In the genomic region with DNA sequence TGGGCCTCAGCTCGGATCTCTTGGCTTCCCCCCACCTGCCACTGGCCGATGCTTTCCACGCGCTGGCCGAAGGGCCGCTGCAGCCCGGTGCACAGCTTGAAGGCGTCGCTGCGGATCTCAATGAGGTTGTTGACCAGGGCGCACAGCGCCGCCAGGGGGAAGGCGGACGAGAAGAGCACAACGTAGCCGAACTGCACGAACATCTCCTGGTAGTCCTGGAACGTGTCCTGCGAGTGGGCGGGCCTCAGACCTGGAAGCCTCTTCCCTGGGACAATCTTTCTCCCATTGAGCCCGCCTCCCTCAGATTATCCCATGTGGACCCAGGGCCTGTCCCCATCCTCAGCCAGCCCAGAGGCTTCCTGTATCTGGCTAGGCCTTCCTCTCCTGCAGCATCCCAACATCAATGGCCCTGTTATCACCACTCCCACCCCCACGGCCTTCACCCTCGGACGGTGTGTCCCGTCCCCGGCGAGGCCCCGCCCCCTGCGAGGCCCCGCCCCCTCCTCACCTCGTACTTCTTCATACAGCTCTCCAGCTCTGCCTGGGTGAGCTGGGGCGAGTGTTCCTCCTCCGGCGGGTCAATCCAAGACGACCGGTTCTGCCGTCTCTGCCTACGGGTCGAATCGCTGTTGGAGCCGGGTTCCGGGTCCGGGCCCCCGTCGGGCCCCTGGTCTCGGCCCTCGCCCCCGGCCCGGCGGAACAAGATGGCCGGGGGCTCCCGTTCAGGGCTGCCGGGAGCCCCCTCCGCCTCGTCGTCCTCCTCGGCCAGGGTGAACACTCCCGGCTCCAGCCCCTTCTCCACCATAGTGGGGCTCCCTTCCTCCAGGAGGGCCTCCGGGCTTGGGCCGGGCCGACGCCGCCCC, we compare ENCODE assay signal across 8 cellular contexts. TPM values are rescaled to one million over a fixed set of nuclear protein-coding genes. Genes with fewer than 3 reads are reported as not detected.
DNase-seq lines count a peak whose midpoint lies in the region; ATAC-seq and TF ChIP-seq lines count a peak whose summit lies in the region.

No MANE protein-coding gene starts in this region.

- H3K4me3 ChIP-seq in mucosa of rectum (ENCODE audit: low read length in 2 of 2) (peak overlapping the region; percentile 37 to 59), vagina (peak overlapping the region; percentile 37 to 45), PC-3 (ENCODE audit: low read length) (no peak overlapping the region)

- H3K9me3 ChIP-seq in mucosa of rectum (ENCODE audit: control insufficient read depth in 2 of 2, low read length in 2 of 2) (no peaks in the 10 kb centered on the region), vagina (no peaks in the 10 kb centered on the region), PC-3 (ENCODE audit: low read length) (no peaks in the 10 kb centered on the region)

- H3K9me3 Mint-ChIP-seq in activated CD4-positive, alpha-beta T cell treated with anti-CD3 and anti-CD28 coated beads for 36 hours (ENCODE audit: low read depth) = no peaks in the 10 kb centered on the region

- no peaks in the 10 kb centered on the region for H3F3A ChIP-seq in PC-3 (ENCODE audit: low read length, unreplicated experiment)

- peak overlapping the region; percentile 41 to 72 for H3K9ac ChIP-seq in mucosa of rectum (ENCODE audit: low read depth in 1 of 2, low read length in 2 of 2)
- no peak overlapping the region for H3K9ac ChIP-seq in PC-3 (ENCODE audit: low read length)

- peaks cover 13% of the 10 kb centered on the region for H3K4me1 Mint-ChIP-seq in activated CD4-positive, alpha-beta T cell treated with anti-CD3 and anti-CD28 coated beads for 36 hours

- H3K27ac Mint-ChIP-seq in activated CD4-positive, alpha-beta T cell treated with anti-CD3 and anti-CD28 coated beads for 36 hours = peak overlapping the region; percentile 51

- no peak for TF ChIP-seq POLR2A in vagina (IDR thresholded peaks at IDR 0.05)

- CTCF ChIA-PET in HEK293T (lab: Yijun Ruan, JAX) (interaction anchor here (0.6 kb wide), 4 partner anchors 23 to 977 kb away, joined by 3 read pairs; partner anchors contain the start of genes ABHD8 and MRPL34), PC-3 (lab: Charles Lee) (no interaction called here)
- CTCF ChIA-PET in activated CD4-positive, alpha-beta T cell treated with anti-CD3 and anti-CD28 coated beads for 36 hours (lab: Charles Lee) = interaction anchor here (0.6 to 1.1 kb wide), 3 partner anchors 17 to 113 kb away, joined by 3 read pairs; partner anchors contain the start of genes BABAM1 and USE1

- peaks cover 9 to 13% of the 10 kb centered on the region in 2 donors for H3K4me1 ChIP-seq in mucosa of rectum (ENCODE audit: control insufficient read depth in 2 of 2, insufficient read depth in 2 of 2, low read length in 2 of 2)
- H3K4me1 ChIP-seq in vagina = peaks cover 28% of the 10 kb centered on the region
- H3K4me1 ChIP-seq in PC-3 (ENCODE audit: insufficient read depth, low read length) = no peaks in the 10 kb centered on the region

- H3K79me2 ChIP-seq in PC-3 (ENCODE audit: low read length) = no peaks in the 10 kb centered on the region

- no TSS peak for BruUV-seq in PC-3 (replicated peaks; lab: Mats Ljungman, UMichigan)

- H3K9me2 ChIP-seq in PC-3 (replicated peaks; ENCODE audit: low read length) = no peaks in the 10 kb centered on the region

- H3K36me3 ChIP-seq in mucosa of rectum (ENCODE audit: control insufficient read depth in 2 of 2, insufficient read depth in 2 of 2, low read length in 2 of 2) (no peaks in the 10 kb centered on the region), vagina (no peaks in the 10 kb centered on the region), PC-3 (ENCODE audit: low read depth, low read length) (peaks cover 2% of the 10 kb centered on the region)

- intact Hi-C loops in activated CD4-positive, alpha-beta T cell treated with anti-CD3 and anti-CD28 coated beads for 36 hours (cut with DNase I, micrococcal nuclease) = loop anchor here in 1 of 2 experiments (1.0 kb wide), 1 partner anchor 19 kb away; the partner anchor contains the start of gene DDA1
- intact Hi-C loops in vagina (cut with DNase I) (no loop called here), PC-3 (cut with micrococcal nuclease) (no loop called here)

- peak in 1 of 3 experiments; percentile 14 for TF ChIP-seq CTCF in vagina (IDR thresholded peaks at IDR 0.05)
- no peak for TF ChIP-seq CTCF in PC-3 (conservative IDR thresholded peaks at IDR 0.05; ENCODE audit: low read depth, low read length)

- no peaks in the 10 kb centered on the region for H3K27me3 Mint-ChIP-seq in activated CD4-positive, alpha-beta T cell treated with anti-CD3 and anti-CD28 coated beads for 36 hours

- no peak overlapping the region for H2AFZ ChIP-seq in PC-3 (ENCODE audit: low read length)

- no peaks in the 10 kb centered on the region for H3K36me3 Mint-ChIP-seq in activated CD4-positive, alpha-beta T cell treated with anti-CD3 and anti-CD28 coated beads for 36 hours (ENCODE audit: low read depth)

- H3K4me3 Mint-ChIP-seq in activated CD4-positive, alpha-beta T cell treated with anti-CD3 and anti-CD28 coated beads for 36 hours = peak overlapping the region; percentile 56

- POLR2A ChIA-PET in HEK293T (lab: Yijun Ruan, JAX) (interaction anchor here (0.7 to 3.7 kb wide), 3 partner anchors 15 to 23 kb away, joined by 3 to 16 read pairs (median 4); partner anchors contain the start of genes DDA1 and MRPL34), PC-3 (lab: Charles Lee; ENCODE audit: unreplicated experiment) (interaction anchor here (0.7 kb wide), 1 partner anchor 22 kb away, joined by 4 read pairs; the partner anchor contains the start of gene MRPL34)
- POLR2A ChIA-PET in activated CD4-positive, alpha-beta T cell treated with anti-CD3 and anti-CD28 coated beads for 36 hours (lab: Charles Lee) = interaction anchor here (0.7 kb wide), 1 partner anchor 19 kb away, joined by 4 read pairs; the partner anchor contains the start of gene DDA1

- no peaks in the 10 kb centered on the region for H4K20me1 ChIP-seq in PC-3 (ENCODE audit: low read length)

- DNase-seq in HEK293T (ENCODE audit: extremely low spot score) (peak; percentile 87), vagina (ENCODE audit: extremely low spot score in 2 of 2) (no peak), D341Med (ENCODE audit: low spot score) (no peak), PC-3 (no peak)
- peak; percentile 79 for DNase-seq in activated CD4-positive, alpha-beta T cell treated with anti-CD3 and anti-CD28 coated beads for 36 hours
- peak; percentile 44 for DNase-seq in effector CD4-positive, alpha-beta T cell

- H3K27me3 ChIP-seq in mucosa of rectum (ENCODE audit: control insufficient read depth in 2 of 2, insufficient read depth in 2 of 2, low read length in 2 of 2) (peaks cover 2 to 15% of the 10 kb centered on the region in 2 donors), vagina (peaks cover 7% of the 10 kb centered on the region), PC-3 (ENCODE audit: low read length) (no peaks in the 10 kb centered on the region)

- H3K4me2 ChIP-seq in PC-3 (ENCODE audit: low read length) = no peak overlapping the region

- ATAC-seq in activated CD4-positive, alpha-beta T cell treated with anti-CD3 and anti-CD28 coated beads for 36 hours = peak; percentile 64
- no peak for ATAC-seq in HG03565 (IDR thresholded peaks at IDR 0.05; ENCODE audit: unreplicated experiment)
- no peak for ATAC-seq in PC-3

- H3K27ac ChIP-seq in mucosa of rectum (ENCODE audit: low read depth in 2 of 2, low read length in 2 of 2) = peak overlapping the region; percentile 52 to 62
- peak overlapping the region; percentile 60 for H3K27ac ChIP-seq in vagina
- no peak overlapping the region for H3K27ac ChIP-seq in PC-3 (ENCODE audit: low read length)

TF ChIP-seq in HEK293T, 16 proteins besides CTCF, POLR2A, EP300 and RAD21:
- no peak for TF ChIP-seq TARDBP (IDR thresholded peaks at IDR 0.05)
- no peak for TF ChIP-seq CTBP1 (IDR thresholded peaks at IDR 0.05; ENCODE audit: borderline replicate concordance)
- no peak for TF ChIP-seq SP1 (IDR thresholded peaks at IDR 0.05)
- TF ChIP-seq ARNT (IDR thresholded peaks at IDR 0.05) = no peak
- no peak for TF ChIP-seq L3MBTL2 (conservative IDR thresholded peaks at IDR 0.05)
- no peak for TF ChIP-seq LEF1 (IDR thresholded peaks at IDR 0.05; ENCODE audit: borderline replicate concordance)
- TF ChIP-seq FOXK2 (IDR thresholded peaks at IDR 0.05) = no peak
- TF ChIP-seq, protein P1, sequence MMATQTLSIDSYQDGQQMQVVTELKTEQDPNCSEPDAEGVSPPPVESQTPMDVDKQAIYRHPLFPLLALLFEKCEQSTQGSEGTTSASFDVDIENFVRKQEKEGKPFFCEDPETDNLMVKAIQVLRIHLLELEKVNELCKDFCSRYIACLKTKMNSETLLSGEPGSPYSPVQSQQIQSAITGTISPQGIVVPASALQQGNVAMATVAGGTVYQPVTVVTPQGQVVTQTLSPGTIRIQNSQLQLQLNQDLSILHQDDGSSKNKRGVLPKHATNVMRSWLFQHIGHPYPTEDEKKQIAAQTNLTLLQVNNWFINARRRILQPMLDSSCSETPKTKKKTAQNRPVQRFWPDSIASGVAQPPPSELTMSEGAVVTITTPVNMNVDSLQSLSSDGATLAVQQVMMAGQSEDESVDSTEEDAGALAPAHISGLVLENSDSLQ (IDR thresholded peaks at IDR 0.05) = no peak
- no peak for TF ChIP-seq HDGF (IDR thresholded peaks at IDR 0.05; ENCODE audit: borderline replicate concordance)
- no peak for TF ChIP-seq FOXA1 (IDR thresholded peaks at IDR 0.05)
- TF ChIP-seq NFRKB (IDR thresholded peaks at IDR 0.05) = no peak
- TF ChIP-seq BHLHE40 (IDR thresholded peaks at IDR 0.05; ENCODE audit: borderline replicate concordance) = no peak
- TF ChIP-seq ELF4 (IDR thresholded peaks at IDR 0.05) = no peak
- TF ChIP-seq ZNF384 (IDR thresholded peaks at IDR 0.05) = no peak

RNA-seq across cellular contexts. Expression of gene ANO8, which starts 6.8 kb away (rescaled TPM):
- 1 to 10 TPM; 4.2 to 4.8 TPM for total RNA-seq in activated CD4-positive, alpha-beta T cell treated with anti-CD3 and anti-CD28 coated beads for 36 hours
- total RNA-seq in vagina (10.3 TPM), PC-3 (2014; rRNA removed) (12.1 and 15.4 TPM in 2 replicates)

RNA-seq across cellular contexts. Expression of gene GTPBP3, which starts 9.5 kb away (rescaled TPM):
- 10 to 100 TPM; 37.3 to 39.8 TPM for total RNA-seq in activated CD4-positive, alpha-beta T cell treated with anti-CD3 and anti-CD28 coated beads for 36 hours
- total RNA-seq in vagina = 25.5 TPM
- total RNA-seq in PC-3 (2014; rRNA removed) = 86.0 and 109 TPM in 2 replicates

RNA-seq across cellular contexts. Expression of gene DDA1, which starts 18.5 kb away (rescaled TPM):
- total RNA-seq in activated CD4-positive, alpha-beta T cell treated with anti-CD3 and anti-CD28 coated beads for 36 hours = 10 to 100 TPM; 26.2 to 39.6 TPM
- total RNA-seq in vagina (12.0 TPM), PC-3 (2014; rRNA removed) (85.0 and 87.9 TPM in 2 replicates)

RNA-seq across cellular contexts. Expression of gene MRPL34, which starts 22.2 kb away (rescaled TPM):
- 10 to 100 TPM; 72.0 to 88.6 TPM for total RNA-seq in activated CD4-positive, alpha-beta T cell treated with anti-CD3 and anti-CD28 coated beads for 36 hours
- total RNA-seq in vagina (176 TPM), PC-3 (2014; rRNA removed) (191 and 206 TPM in 2 replicates)

RNA-seq across cellular contexts. Expression of gene ABHD8, which starts 24.7 kb away (rescaled TPM):
- total RNA-seq in activated CD4-positive, alpha-beta T cell treated with anti-CD3 and anti-CD28 coated beads for 36 hours = 1 to 10 TPM; 6.1 to 8.0 TPM
- 10.8 TPM for total RNA-seq in vagina
- 42.4 and 53.8 TPM in 2 replicates for total RNA-seq in PC-3 (2014; rRNA removed)

Comparison
In these comparisons a context has a peak if more than half of its experiments do, and no peak if none do; other contexts are left out.
1. DNase-seq: peak in HEK293T (single experiment), activated CD4-positive, alpha-beta T cell treated with anti-CD3 and anti-CD28 coated beads for 36 hours (single experiment) and effector CD4-positive, alpha-beta T cell (single experiment); none in vagina (0 of 2), D341Med (single experiment) and PC-3 (single experiment).